1 cellular context compared by ENCODE assay signal in genomic region chr1:231420959-231421615, GRCh38.
TF ChIP-seq lines count a peak whose summit lies in the region.

No MANE protein-coding gene starts in this region.

TF ChIP-seq in HepG2, 621 proteins besides CTCF, POLR2A, EP300 and RAD21 (continued from another document):
- TF ChIP-seq FOSL1 (CRISPR knock-in tag; IDR thresholded peaks at IDR 0.05; ENCODE audit: borderline replicate concordance) (no peak), NONO (IDR thresholded peaks at IDR 0.05) (no peak), NONO (CRISPR knock-in tag; conservative IDR thresholded peaks at IDR 0.05) (no peak), TGIF2 (CRISPR knock-in tag; IDR thresholded peaks at IDR 0.05) (peak; percentile 72; the same call in 1 of the 2 replicates), ZNF678 (CRISPR knock-in tag; IDR thresholded peaks at IDR 0.05) (no peak), ZMYM4 (CRISPR knock-in tag; IDR thresholded peaks at IDR 0.05) (0 out of 2 replicates have a peak, but pooled peaks have one; percentile 20), PITX1 (CRISPR knock-in tag; IDR thresholded peaks at IDR 0.05) (peak; percentile 63; the same call in 1 of the 2 replicates), ZBTB37 (CRISPR knock-in tag; IDR thresholded peaks at IDR 0.05) (no peak), FOXK1 (CRISPR knock-in tag; IDR thresholded peaks at IDR 0.05; ENCODE audit: borderline replicate concordance, low read depth) (no peak), ZNF800 (CRISPR knock-in tag; IDR thresholded peaks at IDR 0.05) (no peak), RBM22 (optimal IDR thresholded peaks at IDR 0.05; ENCODE audit: low read length) (no peak), PCBP2 (optimal IDR thresholded peaks at IDR 0.05; ENCODE audit: low read depth, low read length, poor library complexity, severe bottlenecking) (no peak), TEAD3 (CRISPR knock-in tag; optimal IDR thresholded peaks at IDR 0.05; ENCODE audit: borderline replicate concordance) (peak; percentile 10), NFAT5 (CRISPR knock-in tag; IDR thresholded peaks at IDR 0.05) (0 out of 2 replicates have a peak, but pooled peaks have one; percentile 25), NAIF1 (CRISPR knock-in tag; IDR thresholded peaks at IDR 0.05; ENCODE audit: borderline replicate concordance) (no peak)
TF ChIP-seq in HepG2: peak in this region for 58.
